In the genomic region with DNA sequence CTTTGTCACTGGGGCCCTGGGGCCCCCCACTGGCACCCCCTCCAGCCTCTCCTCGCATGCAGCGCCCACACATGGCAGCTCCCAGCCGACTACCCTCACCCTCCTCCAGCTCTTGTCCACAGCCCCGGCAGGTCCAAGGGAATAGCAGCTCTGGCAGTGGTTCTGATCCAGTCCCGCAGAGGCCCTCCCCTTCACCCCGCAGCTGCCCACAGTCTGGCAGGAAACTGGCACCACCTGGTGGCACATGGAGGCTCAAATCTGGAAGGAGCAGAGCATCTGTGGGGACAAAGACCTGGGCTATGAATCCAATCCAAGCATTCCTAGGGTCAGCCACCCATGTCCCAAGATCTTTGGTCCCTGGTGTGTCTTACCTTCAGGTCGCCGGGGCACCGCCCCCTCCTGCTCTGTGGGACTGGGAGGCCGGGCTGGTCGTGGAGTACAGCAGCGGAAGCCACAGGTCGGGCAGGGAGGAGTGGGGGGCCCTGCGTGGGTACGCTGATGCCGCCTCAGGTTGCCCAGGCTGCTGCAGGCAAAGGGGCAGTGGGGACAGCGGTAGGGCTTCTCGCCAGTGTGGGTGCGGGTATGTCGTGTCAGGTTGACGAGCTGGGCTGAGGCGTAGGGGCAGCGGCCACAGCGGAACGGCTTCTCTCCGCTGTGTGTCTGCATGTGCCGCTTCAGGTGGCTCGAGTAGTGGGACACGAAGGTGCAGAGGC, we compare ENCODE assay signal across 10 cellular contexts. TPM values are rescaled to one million over a fixed set of nuclear protein-coding genes. Genes with fewer than 3 reads are reported as not detected.
DNase-seq lines count a peak whose midpoint lies in the region; ATAC-seq and TF ChIP-seq lines count a peak whose summit lies in the region.
"Had no signal": no experiment of that assay in that cellular context is flagged by ENCODE, and none has a peak within 500 bp of the region (broad histone marks: within the 10 kb centered on the region; RNA-seq: fewer than 3 reads in every experiment).

No MANE protein-coding gene starts in this region.

- H3K9me3 ChIP-seq in Loucy (ENCODE audit: insufficient read depth, low read depth, low read length) = no peaks in the 10 kb centered on the region

- intact Hi-C loops in sciatic nerve (cut with DNase I) = no loop called here

- H3K27ac Mint-ChIP-seq in chondrocyte (ENCODE audit: unreplicated experiment) = peak overlapping the region; percentile 22
- H3K27ac Mint-ChIP-seq in osteocyte (ENCODE audit: unreplicated experiment) = no peak overlapping the region
- H3K27ac Mint-ChIP-seq in stimulated activated naive CD8-positive, alpha-beta T cell treated with anti-CD3 and anti-CD28 coated beads, Interleukin-15, amount 100 ng/mL, for 72 hours = no peak overlapping the region
- peak overlapping the region in 1 of 2 donors; percentile 46 for H3K27ac Mint-ChIP-seq in effector memory CD8-positive, alpha-beta T cell

- H3K27me3 ChIP-seq in GM06990 (replicated peaks; ENCODE audit: control insufficient read depth, insufficient read depth, low read length) (no peaks in the 10 kb centered on the region), Loucy (ENCODE audit: insufficient read depth, low read length, poor library complexity, severe bottlenecking) (no peaks in the 10 kb centered on the region)

- H3K4me1 Mint-ChIP-seq in chondrocyte (ENCODE audit: low read depth) (peaks cover 35% of the 10 kb centered on the region), osteocyte (ENCODE audit: unreplicated experiment) (peaks cover 21% of the 10 kb centered on the region)
- peaks cover 58% of the 10 kb centered on the region for H3K4me1 Mint-ChIP-seq in stimulated activated naive CD8-positive, alpha-beta T cell treated with anti-CD3 and anti-CD28 coated beads, Interleukin-15, amount 100 ng/mL, for 72 hours
- peaks cover 21 to 27% of the 10 kb centered on the region in 2 donors for H3K4me1 Mint-ChIP-seq in effector memory CD8-positive, alpha-beta T cell (ENCODE audit: low read depth in 2 of 2)

- peaks cover 7% of the 10 kb centered on the region for H3F3A ChIP-seq in Loucy (ENCODE audit: low read depth)

- H3K9me2 ChIP-seq in Loucy (replicated peaks; ENCODE audit: low read depth, low read length) = no peaks in the 10 kb centered on the region

- peaks cover 6% of the 10 kb centered on the region for H3K79me2 ChIP-seq in Loucy (ENCODE audit: insufficient read depth, low read length)

- H3K27me3 Mint-ChIP-seq in chondrocyte (ENCODE audit: low read depth) = no peaks in the 10 kb centered on the region
- no peaks in the 10 kb centered on the region for H3K27me3 Mint-ChIP-seq in osteocyte (ENCODE audit: unreplicated experiment)
- H3K27me3 Mint-ChIP-seq in stimulated activated naive CD8-positive, alpha-beta T cell treated with anti-CD3 and anti-CD28 coated beads, Interleukin-15, amount 100 ng/mL, for 72 hours = no peaks in the 10 kb centered on the region
- no peaks in the 10 kb centered on the region for H3K27me3 Mint-ChIP-seq in effector memory CD8-positive, alpha-beta T cell

- no peaks in the 10 kb centered on the region for H4K20me1 ChIP-seq in Loucy (ENCODE audit: insufficient read depth, low read length, poor library complexity, severe bottlenecking)

- peak; percentile 37 for TF ChIP-seq CTCF in GM06990 (IDR thresholded peaks at IDR 0.05; ENCODE audit: insufficient read depth, low read length, poor library complexity, severe bottlenecking)
- peak; percentile 20; the same call in 1 of the 2 replicates for TF ChIP-seq CTCF in Loucy (conservative IDR thresholded peaks at IDR 0.05; ENCODE audit: low read length)
- peak; percentile 59 for TF ChIP-seq CTCF in chondrocyte (IDR thresholded peaks at IDR 0.05)
- TF ChIP-seq CTCF in osteocyte (IDR thresholded peaks at IDR 0.05) = peak; percentile 20

- ATAC-seq in sciatic nerve = no peak
- no peak for ATAC-seq in stimulated activated naive CD8-positive, alpha-beta T cell treated with anti-CD3 and anti-CD28 coated beads, Interleukin-15, amount 100 ng/mL, for 72 hours
- ATAC-seq in effector memory CD8-positive, alpha-beta T cell (replicated peaks) = no peak

- H3K9ac ChIP-seq in Loucy (ENCODE audit: low read depth, low read length, poor library complexity, severe bottlenecking) = no peak overlapping the region

- H3K4me3 Mint-ChIP-seq in chondrocyte (ENCODE audit: unreplicated experiment) = no peak overlapping the region
- H3K4me3 Mint-ChIP-seq in osteocyte (ENCODE audit: unreplicated experiment) = no peak overlapping the region
- H3K4me3 Mint-ChIP-seq in stimulated activated naive CD8-positive, alpha-beta T cell treated with anti-CD3 and anti-CD28 coated beads, Interleukin-15, amount 100 ng/mL, for 72 hours = no peak overlapping the region
- H3K4me3 Mint-ChIP-seq in effector memory CD8-positive, alpha-beta T cell = no peak overlapping the region

- H3K9me3 Mint-ChIP-seq in chondrocyte (ENCODE audit: low read depth) = no peaks in the 10 kb centered on the region
- no peaks in the 10 kb centered on the region for H3K9me3 Mint-ChIP-seq in osteocyte (ENCODE audit: unreplicated experiment)
- H3K9me3 Mint-ChIP-seq in stimulated activated naive CD8-positive, alpha-beta T cell treated with anti-CD3 and anti-CD28 coated beads, Interleukin-15, amount 100 ng/mL, for 72 hours = no peaks in the 10 kb centered on the region
- no peaks in the 10 kb centered on the region for H3K9me3 Mint-ChIP-seq in effector memory CD8-positive, alpha-beta T cell

- peak; percentile 26 for DNase-seq in GM06990 (ENCODE audit: extremely low read depth, insufficient read length)
- DNase-seq in chondrocyte (ENCODE audit: low spot score) = no peak
- no peak for DNase-seq in osteocyte (ENCODE audit: extremely low spot score, unreplicated experiment)
- no peak for DNase-seq in sciatic nerve (ENCODE audit: low spot score)
- no peak for DNase-seq in stimulated activated naive CD8-positive, alpha-beta T cell treated with anti-CD3 and anti-CD28 coated beads, Interleukin-15, amount 100 ng/mL, for 72 hours
- no peak for DNase-seq in occipital lobe (lab: John Stamatoyannopoulos, UW)
- no peak for DNase-seq in effector memory CD8-positive, alpha-beta T cell
- DNase-seq: activated CD8-positive, alpha-beta memory T cell treated with anti-CD3 and anti-CD28 coated beads, Interleukin-2, amount 50 U/mL, for 48 hours; NCI-H2081 had no signal

- H3K4me2 ChIP-seq in Loucy (ENCODE audit: low read depth, low read length, poor library complexity, severe bottlenecking) = no peak overlapping the region

- H3K36me3 ChIP-seq in GM06990 (ENCODE audit: control insufficient read depth, insufficient read depth, low read length) = peaks cover 51% of the 10 kb centered on the region
- H3K36me3 ChIP-seq in Loucy (ENCODE audit: insufficient read depth, low read length) = peaks cover 76% of the 10 kb centered on the region; the same call in 1 of the 2 replicates

- H3K36me3 Mint-ChIP-seq in chondrocyte (ENCODE audit: low read depth) (peaks cover 22% of the 10 kb centered on the region), osteocyte (ENCODE audit: unreplicated experiment) (peaks cover 21% of the 10 kb centered on the region)
- H3K36me3 Mint-ChIP-seq in effector memory CD8-positive, alpha-beta T cell (ENCODE audit: insufficient read depth) = peaks cover 82% of the 10 kb centered on the region

- H3K4me3 ChIP-seq in GM06990 (replicated peaks; ENCODE audit: low read depth, low read length) (no peak overlapping the region), Loucy (ENCODE audit: low read length, poor library complexity, severe bottlenecking) (no peak overlapping the region)

- no peak overlapping the region for H2AFZ ChIP-seq in Loucy (ENCODE audit: low read length)

- no peaks in the 10 kb centered on the region for H3K4me1 ChIP-seq in Loucy (ENCODE audit: insufficient read depth, low read length, poor library complexity, severe bottlenecking)

RNA-seq across cellular contexts. Expression of a gene that starts 2.3 kb away (rescaled TPM):
- total RNA-seq in chondrocyte = 15.3 to 23.2 TPM (median 15.5 TPM) in 3 replicates
- 15.7 and 19.1 TPM in 2 replicates for total RNA-seq in osteocyte
- 17.0 TPM for total RNA-seq in sciatic nerve
- total RNA-seq in occipital lobe = 12.0 TPM

RNA-seq across cellular contexts. Expression of a gene that starts 7.8 kb away (rescaled TPM):
- total RNA-seq in chondrocyte = 108 to 130 TPM (median 111 TPM) in 3 replicates
- 124 and 134 TPM in 2 replicates for total RNA-seq in osteocyte
- total RNA-seq in sciatic nerve = 79.1 TPM
- total RNA-seq in occipital lobe = 51.5 TPM

RNA-seq across cellular contexts. Expression of a gene that starts 8.1 kb away (rescaled TPM):
- total RNA-seq in chondrocyte = 43.1 to 46.2 TPM (median 44.0 TPM) in 3 replicates
- total RNA-seq in osteocyte = 50.0 and 50.4 TPM in 2 replicates
- 39.1 TPM for total RNA-seq in sciatic nerve
- 19.2 TPM for total RNA-seq in occipital lobe

RNA-seq across cellular contexts. Expression of a gene that starts 21.7 kb away (rescaled TPM):
- total RNA-seq in chondrocyte (42.0 to 55.3 TPM (median 43.2 TPM) in 3 replicates), osteocyte (57.4 and 59.4 TPM in 2 replicates), sciatic nerve (57.1 TPM), occipital lobe (28.2 TPM)

RNA-seq across cellular contexts. Expression of a gene that starts 31.1 kb away (rescaled TPM):
- 55.7 to 72.8 TPM (median 59.4 TPM) in 3 replicates for total RNA-seq in chondrocyte
- total RNA-seq in osteocyte = 70.7 and 74.2 TPM in 2 replicates
- 37.8 TPM for total RNA-seq in sciatic nerve
- 58.0 TPM for total RNA-seq in occipital lobe
